In genomic region chr1:109319114-109319513, GRCh38 we compare ENCODE assay signal across 20 cellular contexts. TPM values are rescaled to one million over a fixed set of nuclear protein-coding genes. Genes with fewer than 3 reads are reported as not detected.
DNase-seq lines count a peak whose midpoint lies in the region; ATAC-seq and TF ChIP-seq lines count a peak whose summit lies in the region.
"Had no signal": no experiment of that assay in that cellular context is flagged by ENCODE, and none has a peak within 500 bp of the region (broad histone marks: within the 10 kb centered on the region; RNA-seq: fewer than 3 reads in every experiment).

No MANE protein-coding gene starts in this region.

- no peak overlapping the region for H3K9ac ChIP-seq in NT2/D1 (ENCODE audit: insufficient read length, low read depth)

- ATAC-seq in activated T-cell treated with anti-CD3 and anti-CD28 coated beads, Interleukin-2, amount 50 U/mL, for 72 hours (replicated peaks in 1 of 2), result no peak
- ATAC-seq: PC-3 had no signal

- H3K36me3 Mint-ChIP-seq in nephron progenitor cell (ENCODE audit: low read depth), result peaks cover 65% of the 10 kb centered on the region
- H3K36me3 Mint-ChIP-seq in activated T-cell treated with anti-CD3 and anti-CD28 coated beads, Interleukin-2, amount 50 U/mL, for 72 hours (ENCODE audit: insufficient read depth in 2 of 2), result no peaks in the 10 kb centered on the region

- H3K4me1 Mint-ChIP-seq in nephron progenitor cell, result peaks cover 10% of the 10 kb centered on the region
- no peaks in the 10 kb centered on the region for H3K4me1 Mint-ChIP-seq in activated T-cell treated with anti-CD3 and anti-CD28 coated beads, Interleukin-2, amount 50 U/mL, for 72 hours (ENCODE audit: low read depth)
- H3K4me1 Mint-ChIP-seq: B cell had no signal

- H3K4me1 ChIP-seq in NT2/D1 (ENCODE audit: insufficient read depth, insufficient read length), result peaks cover 8% of the 10 kb centered on the region

- H3K27ac ChIP-seq in dorsolateral prefrontal cortex, result peak overlapping the region in 54 of 59 donors; percentile 23 to 100 (median 90)

- TF ChIP-seq CTCF in dorsolateral prefrontal cortex (IDR thresholded peaks at IDR 0.05 in 54 of 56, conservative IDR thresholded peaks at IDR 0.05 in 2 of 56; ENCODE audit: low read depth in 1 of 56, partially characterized antibody in 56 of 56), result no peak
- no peak for TF ChIP-seq CTCF in nephron progenitor cell (IDR thresholded peaks at IDR 0.05)

- no peaks in the 10 kb centered on the region for H3K9me3 ChIP-seq in NT2/D1 (ENCODE audit: insufficient read depth, low read length)

- peak overlapping the region; percentile 30 for H3K27ac Mint-ChIP-seq in nephron progenitor cell
- no peak overlapping the region for H3K27ac Mint-ChIP-seq in activated T-cell treated with anti-CD3 and anti-CD28 coated beads, Interleukin-2, amount 50 U/mL, for 72 hours
- H3K27ac Mint-ChIP-seq: B cell had no signal

- intact Hi-C loops in dorsolateral prefrontal cortex (cut with DNase I), result no loop called here

- no peak overlapping the region for H3K4me3 Mint-ChIP-seq in nephron progenitor cell
- H3K4me3 Mint-ChIP-seq in activated T-cell treated with anti-CD3 and anti-CD28 coated beads, Interleukin-2, amount 50 U/mL, for 72 hours, result no peak overlapping the region
- H3K4me3 Mint-ChIP-seq: B cell had no signal

- H3K27me3 ChIP-seq in NT2/D1 (ENCODE audit: insufficient read depth, insufficient read length) (no peaks in the 10 kb centered on the region), dorsolateral prefrontal cortex (no peaks in the 10 kb centered on the region)

- peaks cover 69% of the 10 kb centered on the region for H3K36me3 ChIP-seq in NT2/D1 (ENCODE audit: insufficient read depth, insufficient read length, low read length)

- H3K9me3 Mint-ChIP-seq in nephron progenitor cell, result no peaks in the 10 kb centered on the region
- no peaks in the 10 kb centered on the region for H3K9me3 Mint-ChIP-seq in activated T-cell treated with anti-CD3 and anti-CD28 coated beads, Interleukin-2, amount 50 U/mL, for 72 hours

- peak; percentile 58 for DNase-seq in ELF-1 (ENCODE audit: low read depth, low spot score)
- DNase-seq in NT2/D1 (ENCODE audit: low read depth, low spot score), result peak; percentile 68
- no peak for DNase-seq in dorsolateral prefrontal cortex
- DNase-seq in nephron progenitor cell, result no peak
- no peak for DNase-seq in SKM-1 treated with dmso at 0.1 percent for 144 hours (lab: John Stamatoyannopoulos, UW; ENCODE audit: unreplicated experiment)
- no peak for DNase-seq in AG20443 (ENCODE audit: low spot score)
- DNase-seq in activated T-cell treated with anti-CD3 and anti-CD28 coated beads, Interleukin-2, amount 50 U/mL, for 72 hours, result no peak
- DNase-seq: DMS53, GF-D8, Kasumi-1, NCI-H1417, NCI-H1694 treated with DMSO at 0.1 percent for 48 hours, NCI-H2081 treated with DMSO at 0.1 percent for 48 hours, NCI-H446 treated with DMSO at 0.1 percent for 48 hours, NCI-H526 treated with DMSO at 0.1 percent for 48 hours, PC-3, SHP77 had no signal

- no peak overlapping the region for H3K4me3 ChIP-seq in NT2/D1 (ENCODE audit: insufficient read length, low read depth)
- H3K4me3 ChIP-seq in dorsolateral prefrontal cortex, result no peak overlapping the region

- H3K27me3 Mint-ChIP-seq in nephron progenitor cell (ENCODE audit: low read depth, poor library complexity), result no peaks in the 10 kb centered on the region
- no peaks in the 10 kb centered on the region for H3K27me3 Mint-ChIP-seq in activated T-cell treated with anti-CD3 and anti-CD28 coated beads, Interleukin-2, amount 50 U/mL, for 72 hours (ENCODE audit: low read depth)

RNA-seq across cellular contexts. Expression of gene MYBPHL, which starts 12.3 kb away (rescaled TPM):
- total RNA-seq in dorsolateral prefrontal cortex, result 10 to 100 TPM in 14 of 120 experiments, 1 to 10 TPM in 106; 1.9 to 14.4 (median 6.7) TPM
- not detected for total RNA-seq in activated T-cell treated with anti-CD3 and anti-CD28 coated beads, Interleukin-2, amount 50 U/mL, for 72 hours
- total RNA-seq: A172, B cell, PC-3, RPMI7951 had no signal

RNA-seq across cellular contexts. Expression of gene PSRC1, which starts 36.2 kb away (rescaled TPM):
- 100 to 1,000 TPM in 19 of 120 experiments, 10 to 100 TPM in 101; 52.9 to 176 (median 79.2) TPM for total RNA-seq in dorsolateral prefrontal cortex
- total RNA-seq in activated T-cell treated with anti-CD3 and anti-CD28 coated beads, Interleukin-2, amount 50 U/mL, for 72 hours, result 10 to 100 TPM; 17.5 to 18.3 TPM
- total RNA-seq: B cell had no signal

Comparison
In these comparisons a context has a peak if more than half of its experiments do, and no peak if none do; other contexts are left out.
1. DNase-seq: peak in ELF-1 (single experiment) and NT2/D1 (single experiment); none in dorsolateral prefrontal cortex (0 of 10), nephron progenitor cell (single experiment), SKM-1 treated with dmso at 0.1 percent for 144 hours (single experiment), AG20443 (single experiment) and activated T-cell treated with anti-CD3 and anti-CD28 coated beads, Interleukin-2, amount 50 U/mL, for 72 hours (0 of 2).